27 cellular contexts compared by ENCODE assay signal in genomic region chr2:68499133-68499532, GRCh38.
"Had no signal": no experiment of that assay in that cellular context is flagged by ENCODE, and none has a peak within 500 bp of the region (broad histone marks: within the 10 kb centered on the region; RNA-seq: fewer than 3 reads in every experiment).

No MANE protein-coding gene starts in this region.

- ATAC-seq: stimulated activated effector memory CD8-positive, alpha-beta T cell treated with anti-CD3 and anti-CD28 coated beads, Interleukin-12 subunit alpha, Interleukin-12 subunit beta, amount 100 ng/mL, for 72 hours; stimulated activated memory B cell treated with anti-CD40 and anti-IgM and Interleukin-4, amounts not matched to agents 10 μg/mL and 1 μg/mL and 100 μg/mL, for 72 hours; stimulated activated naive B cell treated with anti-CD40 and anti-IgM and Interleukin-4, amounts not matched to agents 10 μg/mL and 1 μg/mL and 100 μg/mL, for 72 hours; stimulated activated naive CD8-positive, alpha-beta T cell treated with anti-CD3 and anti-CD28 coated beads, Interleukin-15, amount 100 ng/mL, for 72 hours; stimulated activated naive CD8-positive, alpha-beta T cell treated with anti-CD3 and anti-CD28 coated beads, Interleukin-15, Interleukin-2, amounts not matched to agents 100 U/mL and 50 U/mL, for 24 hours; upper lobe of right lung had no signal

- H3K9me3 ChIP-seq: suprapubic skin, testis, thyroid gland, upper lobe of right lung, uterus had no signal

- H3K27me3 ChIP-seq: stomach, suprapubic skin, testis, thyroid gland, tibial artery, tibial nerve, transverse colon, upper lobe of left lung, upper lobe of right lung, uterus, vagina had no signal

- H3K4me1 ChIP-seq: stomach, suprapubic skin, testis, thyroid gland, tibial artery, tibial nerve, transverse colon, upper lobe of left lung, upper lobe of right lung, uterus, vagina had no signal

- H3K36me3 ChIP-seq: stomach, suprapubic skin, thoracic aorta, thyroid gland, tibial artery, transverse colon, upper lobe of left lung, upper lobe of right lung, uterus, vagina had no signal

- DNase-seq: stimulated activated CD4-positive, alpha-beta T cell treated with anti-CD3 and anti-CD28 coated beads, Interleukin-2, amount 100 ng/mL, for 48 hours; stimulated activated CD4-positive, alpha-beta T cell treated with anti-CD3 and anti-CD28 coated beads, Interleukin-4, amount 100 ng/mL, for 1 hour; stimulated activated CD4-positive, alpha-beta T cell treated with anti-CD3 and anti-CD28 coated beads, Interleukin-4, amount 100 ng/mL, for 24 hours; stimulated activated CD4-positive, alpha-beta T cell treated with anti-CD3 and anti-CD28 coated beads, Interleukin-4, amount 100 ng/mL, for 4 hours; stimulated activated CD8-positive, alpha-beta memory T cell treated with anti-CD3 and anti-CD28 coated beads, Interleukin-4, amount 100 ng/mL, for 48 hours; stimulated activated naive B cell treated with anti-CD40 and anti-IgM and Interleukin-4, amounts not matched to agents 10 μg/mL and 1 μg/mL and 100 μg/mL, for 72 hours; stimulated activated naive CD4-positive, alpha-beta T cell; stimulated activated naive CD4-positive, alpha-beta T cell treated with Interleukin-2 at 50 U/mL for 16 hours; stimulated activated naive CD8-positive, alpha-beta T cell treated with anti-CD3 and anti-CD28 coated beads, Interleukin-15, amount 100 ng/mL, for 72 hours; stimulated activated naive CD8-positive, alpha-beta T cell treated with anti-CD3 and anti-CD28 coated beads, Interleukin-15, Interleukin-2, amounts not matched to agents 100 U/mL and 50 U/mL, for 24 hours; stomach; substantia nigra; testis; thyroid gland; tibial artery; transverse colon; trophoblast cell; upper lobe of left lung; upper lobe of right lung; uterus had no signal

- FAIRE-seq: urothelium cell line had no signal

- H3K27ac ChIP-seq: stomach, suprapubic skin, testis, thoracic aorta, thyroid gland, tibial artery, tibial nerve, transverse colon, upper lobe of left lung, upper lobe of right lung, uterus, vagina had no signal

- H3K4me3 ChIP-seq: stomach, suprapubic skin, testis, thoracic aorta, thyroid gland, tibial artery, tibial nerve, transverse colon, upper lobe of left lung, upper lobe of right lung, uterus, vagina had no signal
